9 cellular contexts compared by ENCODE assay signal in genomic region chr18:70380915-70381896, GRCh38.
DNase-seq lines count a peak whose midpoint lies in the region; ATAC-seq, FAIRE-seq and TF ChIP-seq lines count a peak whose summit lies in the region.
"Had no signal": no experiment of that assay in that cellular context is flagged by ENCODE, and none has a peak within 500 bp of the region (broad histone marks: within the 10 kb centered on the region; RNA-seq: fewer than 3 reads in every experiment).

No MANE protein-coding gene starts in this region.

- no peaks in the 10 kb centered on the region for H3K4me1 Mint-ChIP-seq in activated naive CD4-positive, alpha-beta T cell treated with anti-CD3 and anti-CD28 coated beads for 36 hours (ENCODE audit: low read depth)
- no peaks in the 10 kb centered on the region for H3K4me1 Mint-ChIP-seq in activated naive CD4-positive, alpha-beta T cell treated with anti-CD3 and anti-CD28 coated beads, Interleukin-2, amount 10 ng/mL, durations not matched to agents 7 days and 5 days

- CTCF ChIA-PET in activated naive CD4-positive, alpha-beta T cell treated with anti-CD3 and anti-CD28 coated beads for 36 hours (lab: Charles Lee), result interaction anchor here (0.5 to 1.2 kb wide), 3 partner anchors 53 to 294 kb away, joined by 3 to 4 read pairs (median 4); no protein-coding TSS in a partner anchor
- CTCF ChIA-PET in activated naive CD4-positive, alpha-beta T cell treated with anti-CD3 and anti-CD28 coated beads, Interleukin-2, amount 10 ng/mL, durations not matched to agents 7 days and 5 days (lab: Charles Lee), result no interaction called here

- peak; percentile 19 for DNase-seq in activated naive CD4-positive, alpha-beta T cell treated with anti-CD3 and anti-CD28 coated beads for 36 hours
- no peak for DNase-seq in activated naive CD4-positive, alpha-beta T cell treated with anti-CD3 and anti-CD28 coated beads, Interleukin-2, amount 10 ng/mL, durations not matched to agents 7 days and 5 days
- peak; percentile 91 for DNase-seq in NOMO-1 treated with DMSO at 0.1 percent for 48 hours (lab: John Stamatoyannopoulos, UW; ENCODE audit: unreplicated experiment)
- DNase-seq in globus pallidus (ENCODE audit: low spot score), result peak; percentile 93
- DNase-seq in superior temporal gyrus (ENCODE audit: extremely low spot score), result peak; percentile 94
- no peak for DNase-seq in GM12892 (ENCODE audit: insufficient read length)
- DNase-seq in activated CD8-positive, alpha-beta memory T cell treated with anti-CD3 and anti-CD28 coated beads, Interleukin-2, amount 50 U/mL, for 48 hours, result no peak

- no peaks in the 10 kb centered on the region for H3K9me3 Mint-ChIP-seq in activated naive CD4-positive, alpha-beta T cell treated with anti-CD3 and anti-CD28 coated beads for 36 hours
- H3K9me3 Mint-ChIP-seq in activated naive CD4-positive, alpha-beta T cell treated with anti-CD3 and anti-CD28 coated beads, Interleukin-2, amount 10 ng/mL, durations not matched to agents 7 days and 5 days, result no peaks in the 10 kb centered on the region

- H3K36me3 Mint-ChIP-seq in activated naive CD4-positive, alpha-beta T cell treated with anti-CD3 and anti-CD28 coated beads for 36 hours (ENCODE audit: low read depth), result no peaks in the 10 kb centered on the region
- H3K36me3 Mint-ChIP-seq in activated naive CD4-positive, alpha-beta T cell treated with anti-CD3 and anti-CD28 coated beads, Interleukin-2, amount 10 ng/mL, durations not matched to agents 7 days and 5 days, result no peaks in the 10 kb centered on the region
- H3K36me3 Mint-ChIP-seq: activated naive CD4-positive, alpha-beta T cell treated with anti-CD3 and anti-CD28 coated beads, Interleukin-2, amount 50 U/mL, for 72 hours had no signal

- no peak for ATAC-seq in GM18861 (IDR thresholded peaks at IDR 0.05; ENCODE audit: unreplicated experiment)

- no peak for TF ChIP-seq POLR2A in GM12892 (IDR thresholded peaks at IDR 0.05; ENCODE audit: low read depth, low read length)

- intact Hi-C loops in activated naive CD4-positive, alpha-beta T cell treated with anti-CD3 and anti-CD28 coated beads for 36 hours (cut with micrococcal nuclease), result no loop called here

- H3K4me3 Mint-ChIP-seq in activated naive CD4-positive, alpha-beta T cell treated with anti-CD3 and anti-CD28 coated beads for 36 hours, result no peak overlapping the region
- H3K4me3 Mint-ChIP-seq in activated naive CD4-positive, alpha-beta T cell treated with anti-CD3 and anti-CD28 coated beads, Interleukin-2, amount 10 ng/mL, durations not matched to agents 7 days and 5 days, result no peak overlapping the region

- H3K27me3 Mint-ChIP-seq in activated naive CD4-positive, alpha-beta T cell treated with anti-CD3 and anti-CD28 coated beads for 36 hours (ENCODE audit: low read depth), result no peaks in the 10 kb centered on the region
- no peaks in the 10 kb centered on the region for H3K27me3 Mint-ChIP-seq in activated naive CD4-positive, alpha-beta T cell treated with anti-CD3 and anti-CD28 coated beads, Interleukin-2, amount 10 ng/mL, durations not matched to agents 7 days and 5 days

- FAIRE-seq in GM12892 (lab: Jason Lieb, UNC), result no peak

- H3K27ac Mint-ChIP-seq in activated naive CD4-positive, alpha-beta T cell treated with anti-CD3 and anti-CD28 coated beads for 36 hours, result no peak overlapping the region
- H3K27ac Mint-ChIP-seq in activated naive CD4-positive, alpha-beta T cell treated with anti-CD3 and anti-CD28 coated beads, Interleukin-2, amount 10 ng/mL, durations not matched to agents 7 days and 5 days, result no peak overlapping the region
- H3K27ac Mint-ChIP-seq: activated naive CD4-positive, alpha-beta T cell treated with anti-CD3 and anti-CD28 coated beads, Interleukin-2, amount 50 U/mL, for 72 hours had no signal

Comparison
In these comparisons a context has a peak if more than half of its experiments do, and no peak if none do; other contexts are left out.
1. DNase-seq: peak in activated naive CD4-positive, alpha-beta T cell treated with anti-CD3 and anti-CD28 coated beads for 36 hours (single experiment), NOMO-1 treated with DMSO at 0.1 percent for 48 hours (single experiment), globus pallidus (single experiment) and superior temporal gyrus (single experiment); none in activated naive CD4-positive, alpha-beta T cell treated with anti-CD3 and anti-CD28 coated beads, Interleukin-2, amount 10 ng/mL, durations not matched to agents 7 days and 5 days (single experiment), GM12892 (single experiment) and activated CD8-positive, alpha-beta memory T cell treated with anti-CD3 and anti-CD28 coated beads, Interleukin-2, amount 50 U/mL, for 48 hours (single experiment).